Comparison of ENCODE assay signal across 8 cellular contexts in the genomic region with DNA sequence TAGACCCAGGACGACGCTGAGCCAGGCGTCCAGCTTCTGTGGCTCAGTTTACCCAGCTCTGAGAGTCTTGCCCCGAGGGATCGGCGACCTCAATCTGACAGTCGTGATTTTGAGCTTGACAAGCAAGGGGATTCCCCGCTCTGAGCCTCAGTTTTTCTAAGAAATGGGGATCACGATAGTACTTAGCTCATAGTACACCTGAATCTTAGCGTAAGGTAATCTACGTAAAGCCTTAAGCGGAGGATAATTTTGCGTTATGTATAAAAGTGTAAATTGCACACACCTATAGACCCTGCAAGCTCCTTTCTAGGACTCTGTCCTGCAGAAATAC. TPM values are rescaled to one million over a fixed set of nuclear protein-coding genes. Genes with fewer than 3 reads are reported as not detected.
A peak's percentile ranks its signal among the peaks of the same experiment; 100 is the strongest.
DNase-seq lines count a peak whose midpoint lies in the region; ATAC-seq and TF ChIP-seq lines count a peak whose summit lies in the region.

No MANE protein-coding gene starts in this region.

- H3K4me1 ChIP-seq in SJSA1 (replicated peaks) (peaks cover 16% of the 10 kb centered on the region), hepatocyte (ENCODE audit: insufficient read depth) (peaks cover 12% of the 10 kb centered on the region), stomach smooth muscle (ENCODE audit: control insufficient read depth, insufficient read depth, low read length) (peaks cover 15% of the 10 kb centered on the region)

- H2AFZ ChIP-seq in hepatocyte, result peak overlapping the region; percentile 7

- peak overlapping the region; percentile 66 to 84 for H3K9ac ChIP-seq in stomach smooth muscle (ENCODE audit: low read length in 2 of 2)

- H3K9me3 ChIP-seq in SJSA1 (replicated peaks) (no peaks in the 10 kb centered on the region), hepatocyte (ENCODE audit: low read depth) (no peaks in the 10 kb centered on the region), stomach smooth muscle (ENCODE audit: control insufficient read depth in 2 of 2, low read length in 2 of 2) (no peaks in the 10 kb centered on the region)

- peak overlapping the region; percentile 85 for H3K4me2 ChIP-seq in hepatocyte

- WGBS in hepatocyte (ENCODE audit: low lambda C conversion rate, missing lambda C conversion rate), result 2% methylated on average over 12 of the region's 13 CpGs

- no peaks in the 10 kb centered on the region for H3K9me2 ChIP-seq in hepatocyte (replicated peaks; ENCODE audit: insufficient read depth)

- H4K20me1 ChIP-seq in hepatocyte (ENCODE audit: insufficient read depth, poor library complexity, severe bottlenecking), result no peaks in the 10 kb centered on the region

- 0 out of 2 replicates have a peak overlapping the region, but pooled peaks have one; percentile 2 for H3K27ac ChIP-seq in SJSA1
- no peak overlapping the region for H3K27ac ChIP-seq in hepatocyte
- no peak overlapping the region for H3K27ac ChIP-seq in stomach smooth muscle (ENCODE audit: low read length)

- H3K36me3 ChIP-seq in SJSA1 (peaks cover 27% of the 10 kb centered on the region), hepatocyte (replicated peaks; ENCODE audit: insufficient read depth, low read depth) (peaks cover 2% of the 10 kb centered on the region), stomach smooth muscle (ENCODE audit: control insufficient read depth in 2 of 2, insufficient read depth in 2 of 2, low read length in 2 of 2) (peaks cover 15 to 26% of the 10 kb centered on the region in 2 donors)

- TF ChIP-seq CTCF in hepatocyte (IDR thresholded peaks at IDR 0.05; ENCODE audit: poor library complexity), result no peak

- H3K4me3 ChIP-seq in SJSA1, result peak overlapping the region; percentile 81
- H3K4me3 ChIP-seq in hepatocyte, result peak overlapping the region; percentile 59
- peak overlapping the region; percentile 65 to 94 for H3K4me3 ChIP-seq in stomach smooth muscle (ENCODE audit: low read length in 2 of 2)

- no peak for ATAC-seq in GM21390 (IDR thresholded peaks at IDR 0.05; ENCODE audit: unreplicated experiment)

- H3K27me3 ChIP-seq in SJSA1 (replicated peaks) (no peaks in the 10 kb centered on the region), hepatocyte (no peaks in the 10 kb centered on the region), stomach smooth muscle (ENCODE audit: control insufficient read depth in 1 of 2, insufficient read depth in 2 of 2, low read length in 2 of 2) (no peaks in the 10 kb centered on the region)

- peaks cover 39% of the 10 kb centered on the region for H3K79me2 ChIP-seq in hepatocyte

- DNase-seq in NCI-H748 (lab: John Stamatoyannopoulos, UW; ENCODE audit: unreplicated experiment) (peak; percentile 39), NCI-H748 treated with DMSO at 0.1 percent for 48 hours (lab: John Stamatoyannopoulos, UW) (no peak), SJSA1 (ENCODE audit: low read depth in 1 of 2, low spot score in 2 of 2) (no peak), hepatocyte (ENCODE audit: low spot score) (no peak), COLO829 (ENCODE audit: low spot score) (no peak), DMS114 treated with DMSO at 0.1 percent for 48 hours (lab: John Stamatoyannopoulos, UW; ENCODE audit: unreplicated experiment) (no peak)

RNA-seq across cellular contexts. Expression of a gene that starts 0.3 kb away (rescaled TPM):
- total RNA-seq in SJSA1 (2014; rRNA removed; shearing (Covaris generic)), result 16.7 and 18.1 TPM in 2 replicates
- total RNA-seq in hepatocyte, result 32.8 and 34.3 TPM in 2 replicates
- 16.0 and 18.3 TPM in 2 replicates for polyA plus RNA-seq in hepatocyte

RNA-seq across cellular contexts. Expression of a gene that starts 0.6 kb away (rescaled TPM):
- 17.8 and 33.3 TPM in 2 replicates for total RNA-seq in SJSA1 (2014; rRNA removed; shearing (Covaris generic))
- total RNA-seq in hepatocyte, result 46.6 and 66.6 TPM in 2 replicates
- 80.6 and 80.8 TPM in 2 replicates for polyA plus RNA-seq in hepatocyte
